10 cellular contexts compared by ENCODE assay signal in the genomic region with DNA sequence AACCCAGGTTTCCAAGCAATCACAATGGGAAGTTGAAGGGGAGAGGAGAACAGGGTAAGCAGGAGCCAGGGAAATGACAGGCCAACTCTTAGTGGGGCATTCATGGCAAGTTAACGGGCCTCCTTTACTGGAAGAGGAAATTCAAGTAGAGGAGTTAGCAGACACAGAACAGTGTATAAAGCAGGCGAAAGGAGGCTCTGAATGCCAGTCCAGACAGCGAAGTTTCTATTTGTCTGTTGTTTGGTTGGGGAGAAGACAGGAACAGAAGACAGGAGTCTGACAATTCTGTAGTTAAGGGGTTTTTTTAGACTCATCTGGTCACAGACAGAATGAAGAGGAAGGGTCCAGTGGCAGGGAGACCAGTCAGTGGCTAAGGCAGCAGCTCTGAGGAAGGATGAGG. TPM values are rescaled to one million over a fixed set of nuclear protein-coding genes. Genes with fewer than 3 reads are reported as not detected.
"Had no signal": no experiment of that assay in that cellular context is flagged by ENCODE, and none has a peak within 500 bp of the region (broad histone marks: within the 10 kb centered on the region; RNA-seq: fewer than 3 reads in every experiment).

A gene with protein sequence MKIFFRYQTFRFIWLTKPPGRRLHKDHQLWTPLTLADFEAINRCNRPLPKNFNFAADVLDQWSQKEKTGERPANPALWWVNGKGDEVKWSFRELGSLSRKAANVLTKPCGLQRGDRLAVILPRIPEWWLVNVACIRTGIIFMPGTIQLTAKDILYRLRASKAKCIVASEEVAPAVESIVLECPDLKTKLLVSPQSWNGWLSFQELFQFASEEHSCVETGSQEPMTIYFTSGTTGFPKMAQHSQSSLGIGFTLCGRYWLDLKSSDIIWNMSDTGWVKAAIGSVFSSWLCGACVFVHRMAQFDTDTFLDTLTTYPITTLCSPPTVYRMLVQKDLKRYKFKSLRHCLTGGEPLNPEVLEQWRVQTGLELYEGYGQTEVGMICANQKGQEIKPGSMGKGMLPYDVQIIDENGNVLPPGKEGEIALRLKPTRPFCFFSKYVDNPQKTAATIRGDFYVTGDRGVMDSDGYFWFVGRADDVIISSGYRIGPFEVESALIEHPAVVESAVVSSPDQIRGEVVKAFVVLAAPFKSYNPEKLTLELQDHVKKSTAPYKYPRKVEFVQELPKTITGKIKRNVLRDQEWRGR (plus strand): TSS at position 301 of the 400 bp plus-strand sequence. CDS start 260 bp downstream, outside the sequence.

- H3K4me1 ChIP-seq: HAP-1 had no signal

- H3K36me3 ChIP-seq: HAP-1 had no signal

- H3K27ac Mint-ChIP-seq: HFFc6 had no signal

- H3K9ac ChIP-seq: KMS-11 had no signal

- H3K4me1 Mint-ChIP-seq: IgD-negative memory B cell had no signal

- H3K9me3 Mint-ChIP-seq: HFFc6 had no signal

- DNase-seq: GOT3, HFFc6, KBM-7 had no signal

- ATAC-seq: HCT116, HepG2 had no signal

- FAIRE-seq: H54, HepG2 had no signal

- H3K27ac ChIP-seq: KMS-11 had no signal

- H3K4me3 Mint-ChIP-seq: HFFc6 had no signal

- H3K4me3 ChIP-seq: HAP-1 had no signal

- H3K4me2 ChIP-seq: KMS-11 had no signal

- H3K9me3 ChIP-seq: HAP-1 had no signal

RNA-seq across cellular contexts. Expression of the gene that starts here (rescaled TPM):
- total RNA-seq: HepG2, HFFc6, HT1080 had no signal
- polyA plus RNA-seq: HepG2, IgD-negative memory B cell had no signal
